ENCODE assay signal across 14 cellular contexts in the genomic region with DNA sequence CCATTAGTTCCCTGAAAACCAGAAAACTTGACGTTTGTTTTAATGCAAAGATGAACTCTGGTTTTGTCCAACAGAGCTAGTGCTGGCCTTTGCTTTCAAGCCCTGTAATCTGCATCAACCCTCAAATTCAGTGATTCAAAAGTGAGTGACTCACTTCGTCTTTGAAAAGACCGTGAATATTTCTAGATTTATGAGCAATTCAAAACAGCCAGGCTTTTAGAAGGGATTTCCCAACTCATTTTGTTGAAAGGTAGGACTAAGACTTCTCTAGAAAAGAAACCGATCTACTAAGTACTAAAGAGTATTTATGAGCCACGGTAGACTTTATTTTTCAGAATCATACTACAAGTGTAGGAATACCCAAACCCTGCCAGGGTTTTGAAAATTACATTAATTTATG.
A peak's percentile ranks its signal among the peaks of the same experiment; 100 is the strongest.
DNase-seq lines count a peak whose midpoint lies in the region; ATAC-seq and TF ChIP-seq lines count a peak whose summit lies in the region.
"Had no signal": no experiment of that assay in that cellular context is flagged by ENCODE, and none has a peak within 500 bp of the region (broad histone marks: within the 10 kb centered on the region; RNA-seq: fewer than 3 reads in every experiment).

No MANE protein-coding gene starts in this region.

- H3K4me1 ChIP-seq in HCT116 (ENCODE audit: control insufficient read depth in 1 of 2, insufficient read depth in 2 of 2, low read length in 2 of 2) (peaks cover 0 to 20% of the 10 kb centered on the region in 2 experiments; a peak in 2 of 4 replicates), ascending aorta (peaks cover 0 to 11% of the 10 kb centered on the region in 2 donors), hepatocyte (ENCODE audit: insufficient read depth) (no peaks in the 10 kb centered on the region), mucosa of descending colon (ENCODE audit: low read depth) (no peaks in the 10 kb centered on the region)

- no TSS peak for BruUV-seq in HCT116 (replicated peaks; lab: Mats Ljungman, UMichigan)

- WGBS in hepatocyte (ENCODE audit: low lambda C conversion rate, missing lambda C conversion rate): 64% methylated on average over 5 of the region's 5 CpGs

- POLR2A ChIA-PET in HCT116 (lab: Charles Lee): no interaction called here

- H3K4me2 ChIP-seq in HCT116 (ENCODE audit: low read length): 0 out of 2 replicates have a peak overlapping the region, but pooled peaks have one; percentile 22
- H3K4me2 ChIP-seq in hepatocyte: peak overlapping the region; percentile 2
- H3K4me2 ChIP-seq: KMS-11 had no signal

- no peaks in the 10 kb centered on the region for H3K79me2 ChIP-seq in HCT116 (ENCODE audit: insufficient read depth, low read length)
- H3K79me2 ChIP-seq in hepatocyte: peaks cover 4% of the 10 kb centered on the region

- no peak for TF ChIP-seq RAD21 in HCT116 (IDR thresholded peaks at IDR 0.05; ENCODE audit: low read depth)

- H2AFZ ChIP-seq in HCT116 (ENCODE audit: low read depth, low read length, poor library complexity, severe bottlenecking) (no peak overlapping the region), hepatocyte (no peak overlapping the region)

- H3K9me3 ChIP-seq in HCT116 (ENCODE audit: control insufficient read depth in 1 of 2, insufficient read depth in 1 of 2, low read depth in 1 of 2, low read length in 2 of 2) (no peaks in the 10 kb centered on the region), ascending aorta (no peaks in the 10 kb centered on the region), hepatocyte (ENCODE audit: low read depth) (no peaks in the 10 kb centered on the region), mucosa of descending colon (no peaks in the 10 kb centered on the region)

- no peak overlapping the region for H3K9ac ChIP-seq in HCT116 (ENCODE audit: low read length)
- H3K9ac ChIP-seq: KMS-11 had no signal

- TF ChIP-seq POLR2A in HCT116 (IDR thresholded peaks at IDR 0.05; ENCODE audit: borderline replicate concordance, extremely low read depth, insufficient read depth, insufficient read length): no peak

- CTCF ChIA-PET in HCT116 (lab: Charles Lee): no interaction called here

- peak; percentile 51 for DNase-seq in AG10803 (ENCODE audit: low read depth)
- DNase-seq in HCT116 (ENCODE audit: low read depth, low spot score): no peak
- DNase-seq in ascending aorta (ENCODE audit: low spot score in 2 of 2): no peak
- DNase-seq in hepatocyte (ENCODE audit: low spot score): no peak
- no peak for DNase-seq in DMS53 treated with DMSO at 0.1 percent for 48 hours (lab: John Stamatoyannopoulos, UW; ENCODE audit: unreplicated experiment)
- no peak for DNase-seq in mucosa of descending colon
- DNase-seq in NCI-H187 (lab: John Stamatoyannopoulos, UW): no peak
- DNase-seq: COR-L47; effector CD8-positive, alpha-beta T cell; NCI-H2081; posterior cingulate gyrus; stimulated activated CD4-positive, alpha-beta T cell treated with anti-CD3 and anti-CD28 coated beads, Interleukin-4, amount 100 ng/mL, for 24 hours had no signal

- ATAC-seq in HCT116: no peak
- ATAC-seq in GM19467 (IDR thresholded peaks at IDR 0.05; ENCODE audit: unreplicated experiment): no peak
- no peak for ATAC-seq in mucosa of descending colon

- RAD21 ChIA-PET in HCT116 (lab: Charles Lee; ENCODE audit: low non-redundant PET in 1 of 2, low total read pairs in 2 of 2, uncharacterized antibody in 2 of 2, unreplicated experiment in 2 of 2): no interaction called here

- no peaks in the 10 kb centered on the region for H3K27me3 ChIP-seq in HCT116 (ENCODE audit: insufficient read depth, low read length)
- H3K27me3 ChIP-seq in ascending aorta: no peaks in the 10 kb centered on the region
- H3K27me3 ChIP-seq in hepatocyte: no peaks in the 10 kb centered on the region

- H3K27ac ChIP-seq in HCT116 (ENCODE audit: low read depth, low read length): no peak overlapping the region
- peak overlapping the region; percentile 11 for H3K27ac ChIP-seq in ascending aorta
- no peak overlapping the region for H3K27ac ChIP-seq in hepatocyte
- H3K27ac ChIP-seq: KMS-11 had no signal

- no peaks in the 10 kb centered on the region for H4K20me1 ChIP-seq in HCT116 (ENCODE audit: insufficient read depth)
- no peaks in the 10 kb centered on the region for H4K20me1 ChIP-seq in hepatocyte (ENCODE audit: insufficient read depth, poor library complexity, severe bottlenecking)

- TF ChIP-seq CTCF in AG10803 (conservative IDR thresholded peaks at IDR 0.05; ENCODE audit: low read length): no peak
- TF ChIP-seq CTCF in HCT116 (IDR thresholded peaks at IDR 0.05 in 2 of 3, conservative IDR thresholded peaks at IDR 0.05 in 1 of 3; ENCODE audit: borderline replicate concordance in 1 of 3, insufficient read depth in 1 of 3, low read depth in 2 of 3, low read length in 2 of 3): no peak
- TF ChIP-seq CTCF in ascending aorta (IDR thresholded peaks at IDR 0.05): no peak
- TF ChIP-seq CTCF in hepatocyte (IDR thresholded peaks at IDR 0.05; ENCODE audit: poor library complexity): no peak
- no peak for TF ChIP-seq CTCF in mucosa of descending colon (IDR thresholded peaks at IDR 0.05)

- intact Hi-C loops in HCT116 (cut with micrococcal nuclease): no loop called here
- intact Hi-C loops in ascending aorta (cut with DNase I): no loop called here
- intact Hi-C loops in mucosa of descending colon (cut with DNase I, micrococcal nuclease): no loop called here

- H3K36me3 ChIP-seq in HCT116 (ENCODE audit: control insufficient read depth in 1 of 2, insufficient read depth in 2 of 2, low read length in 2 of 2): no peaks in the 10 kb centered on the region
- no peaks in the 10 kb centered on the region for H3K36me3 ChIP-seq in ascending aorta
- H3K36me3 ChIP-seq in hepatocyte (replicated peaks; ENCODE audit: insufficient read depth, low read depth): no peaks in the 10 kb centered on the region
- H3K36me3 ChIP-seq in mucosa of descending colon (ENCODE audit: low read depth): no peaks in the 10 kb centered on the region

- H3K9me2 ChIP-seq in HCT116 (ENCODE audit: insufficient read depth): no peaks in the 10 kb centered on the region
- no peaks in the 10 kb centered on the region for H3K9me2 ChIP-seq in hepatocyte (replicated peaks; ENCODE audit: insufficient read depth)

- H3K4me3 ChIP-seq in AG10803 (ENCODE audit: low read length): no peak overlapping the region
- no peak overlapping the region for H3K4me3 ChIP-seq in HCT116 (replicated peaks in 1 of 2; ENCODE audit: low read depth in 1 of 2, low read length in 2 of 2)
- no peak overlapping the region for H3K4me3 ChIP-seq in ascending aorta
- no peak overlapping the region for H3K4me3 ChIP-seq in hepatocyte
- H3K4me3 ChIP-seq in mucosa of descending colon: no peak overlapping the region

TF ChIP-seq in HCT116, 20 proteins besides CTCF, POLR2A, EP300 and RAD21:
- TF ChIP-seq EZH2phosphoT487 (IDR thresholded peaks at IDR 0.05; ENCODE audit: borderline replicate concordance) (no peak), ZFX (IDR thresholded peaks at IDR 0.05) (no peak), ELF1 (IDR thresholded peaks at IDR 0.05; ENCODE audit: borderline replicate concordance, low read depth) (no peak), SP1 (IDR thresholded peaks at IDR 0.05; ENCODE audit: low read depth) (no peak)
- TF ChIP-seq, protein P1, sequence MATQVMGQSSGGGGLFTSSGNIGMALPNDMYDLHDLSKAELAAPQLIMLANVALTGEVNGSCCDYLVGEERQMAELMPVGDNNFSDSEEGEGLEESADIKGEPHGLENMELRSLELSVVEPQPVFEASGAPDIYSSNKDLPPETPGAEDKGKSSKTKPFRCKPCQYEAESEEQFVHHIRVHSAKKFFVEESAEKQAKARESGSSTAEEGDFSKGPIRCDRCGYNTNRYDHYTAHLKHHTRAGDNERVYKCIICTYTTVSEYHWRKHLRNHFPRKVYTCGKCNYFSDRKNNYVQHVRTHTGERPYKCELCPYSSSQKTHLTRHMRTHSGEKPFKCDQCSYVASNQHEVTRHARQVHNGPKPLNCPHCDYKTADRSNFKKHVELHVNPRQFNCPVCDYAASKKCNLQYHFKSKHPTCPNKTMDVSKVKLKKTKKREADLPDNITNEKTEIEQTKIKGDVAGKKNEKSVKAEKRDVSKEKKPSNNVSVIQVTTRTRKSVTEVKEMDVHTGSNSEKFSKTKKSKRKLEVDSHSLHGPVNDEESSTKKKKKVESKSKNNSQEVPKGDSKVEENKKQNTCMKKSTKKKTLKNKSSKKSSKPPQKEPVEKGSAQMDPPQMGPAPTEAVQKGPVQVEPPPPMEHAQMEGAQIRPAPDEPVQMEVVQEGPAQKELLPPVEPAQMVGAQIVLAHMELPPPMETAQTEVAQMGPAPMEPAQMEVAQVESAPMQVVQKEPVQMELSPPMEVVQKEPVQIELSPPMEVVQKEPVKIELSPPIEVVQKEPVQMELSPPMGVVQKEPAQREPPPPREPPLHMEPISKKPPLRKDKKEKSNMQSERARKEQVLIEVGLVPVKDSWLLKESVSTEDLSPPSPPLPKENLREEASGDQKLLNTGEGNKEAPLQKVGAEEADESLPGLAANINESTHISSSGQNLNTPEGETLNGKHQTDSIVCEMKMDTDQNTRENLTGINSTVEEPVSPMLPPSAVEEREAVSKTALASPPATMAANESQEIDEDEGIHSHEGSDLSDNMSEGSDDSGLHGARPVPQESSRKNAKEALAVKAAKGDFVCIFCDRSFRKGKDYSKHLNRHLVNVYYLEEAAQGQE (IDR thresholded peaks at IDR 0.05; ENCODE audit: low read depth): no peak
TF ChIP-seq in HCT116: peak in this region for 0.

Comparison
In these comparisons a context has a peak if more than half of its experiments do, and no peak if none do; other contexts are left out.
1. H3K27ac ChIP-seq: peak in ascending aorta (2 of 2); none in HCT116 (single experiment) and hepatocyte (single experiment).